In genomic region chr7:116499168-116500070, GRCh38 we compare ENCODE assay signal across 9 cellular contexts. TPM values are rescaled to one million over a fixed set of nuclear protein-coding genes. Genes with fewer than 3 reads are reported as not detected.
DNase-seq lines count a peak whose midpoint lies in the region; ATAC-seq, FAIRE-seq and TF ChIP-seq lines count a peak whose summit lies in the region.
"Had no signal": no experiment of that assay in that cellular context is flagged by ENCODE, and none has a peak within 500 bp of the region (broad histone marks: within the 10 kb centered on the region; RNA-seq: fewer than 3 reads in every experiment).

Gene CAV2, plus strand, starts transcription at chr7:116499738. Its CDS starts 44 bp downstream, at chr7:116499782.

- peak within 1 kb of the TSS; percentile 79 for H3K4me2 ChIP-seq in HepG2 (ENCODE audit: low read depth, low read length)

- no peak for TF ChIP-seq RAD21 in HepG2 (CRISPR knock-in tag; IDR thresholded peaks at IDR 0.05)

- in situ Hi-C loops in HepG2 (cut with HindIII; ENCODE audit: extremely low pct_ligation_motif_present, low pct_unique_long_range_greater_than_20kb): no loop called here

- 20% methylated on average over 7 of the region's 85 CpGs for WGBS in HepG2 (ENCODE audit: low lambda C conversion rate)

- H3K4me1 ChIP-seq in duodenal mucosa (ENCODE audit: control insufficient read depth in 1 of 2, insufficient read depth in 2 of 2, low read length in 2 of 2) (peaks cover 26 to 32% of the 10 kb centered on the region in 2 donors), HepG2 (ENCODE audit: insufficient read depth, low read length) (peaks cover 10% of the 10 kb centered on the region; the same call in 1 of the 2 replicates)

- peak within 1 kb of the TSS; percentile 77 to 80 for H3K4me3 ChIP-seq in duodenal mucosa (ENCODE audit: low read depth in 1 of 2, low read length in 2 of 2)
- H3K4me3 ChIP-seq in HepG2 (replicated peaks in 1 of 3; ENCODE audit: insufficient read depth in 1 of 3, low read depth in 2 of 3, low read length in 3 of 3): peak within 1 kb of the TSS; percentile 40 to 73 (median 42)

- no peaks in the 10 kb centered on the region for H3K36me3 ChIP-seq in duodenal mucosa (ENCODE audit: control insufficient read depth in 1 of 2, insufficient read depth in 2 of 2, low read length in 2 of 2)
- H3K36me3 ChIP-seq in HepG2 (replicated peaks in 1 of 2; ENCODE audit: control insufficient read depth in 1 of 2, insufficient read depth in 2 of 2, low read length in 2 of 2): no peaks in the 10 kb centered on the region

- TF ChIP-seq CTCF in HepG2 (CRISPR knock-in tag; IDR thresholded peaks at IDR 0.05): no peak

- H3K27ac ChIP-seq in duodenal mucosa (ENCODE audit: low read depth, low read length) (peak within 1 kb of the TSS; percentile 81), HepG2 (ENCODE audit: extremely low read length, insufficient read depth, low read length) (no peak within 1 kb of the TSS)

- POLR2A ChIA-PET in T-cell (lab: Charles Lee) (no interaction called here), HepG2 (lab: Yijun Ruan, JAX) (no interaction called here)

- H3K27me3 ChIP-seq in duodenal mucosa (ENCODE audit: control insufficient read depth in 1 of 2, insufficient read depth in 2 of 2, low read length in 2 of 2) (peaks cover 8 to 10% of the 10 kb centered on the region in 2 donors), HepG2 (ENCODE audit: control insufficient read depth in 1 of 2, insufficient read depth in 2 of 2, low read length in 2 of 2) (peaks cover 2 to 23% of the 10 kb centered on the region in 2 experiments)

- H3K27me3 Mint-ChIP-seq in T-cell: peaks cover 47 to 57% of the 10 kb centered on the region in 2 donors
- H3K27me3 Mint-ChIP-seq in stimulated activated naive CD8-positive, alpha-beta T cell treated with anti-CD3 and anti-CD28 coated beads, Interleukin-15, amount 100 ng/mL, for 72 hours: peaks cover 68% of the 10 kb centered on the region

- FAIRE-seq in HepG2 (lab: Jason Lieb, UNC): no peak
- FAIRE-seq: A204.1 had no signal

- peak within 1 kb of the TSS in 1 of 2 donors; percentile 24 for H3K27ac Mint-ChIP-seq in T-cell
- H3K27ac Mint-ChIP-seq in stimulated activated naive CD8-positive, alpha-beta T cell treated with anti-CD3 and anti-CD28 coated beads, Interleukin-15, amount 100 ng/mL, for 72 hours: no peak within 1 kb of the TSS

- no peaks in the 10 kb centered on the region for H4K20me1 ChIP-seq in HepG2 (ENCODE audit: insufficient read depth, low read length)

- H3K79me2 ChIP-seq in HepG2 (ENCODE audit: insufficient read depth, low read length): no peaks in the 10 kb centered on the region

- H3K4me1 Mint-ChIP-seq in T-cell: peaks cover 9 to 11% (median 10%) of the 10 kb centered on the region in 3 donors
- H3K4me1 Mint-ChIP-seq in stimulated activated naive CD8-positive, alpha-beta T cell treated with anti-CD3 and anti-CD28 coated beads, Interleukin-15, amount 100 ng/mL, for 72 hours: peaks cover 21% of the 10 kb centered on the region

- CTCF ChIA-PET in T-cell (lab: Charles Lee): no interaction called here
- CTCF ChIA-PET in HepG2 (lab: Yijun Ruan, JAX; ENCODE audit: low intra/inter-chr PET ratio, low total read pairs): no interaction called here

- no peaks in the 10 kb centered on the region for H3K36me3 Mint-ChIP-seq in T-cell

- no TSS peak for BruUV-seq in HepG2 (replicated peaks; lab: Mats Ljungman, UMichigan)

- intact Hi-C loops in HepG2 (cut with micrococcal nuclease; ENCODE audit: unreplicated experiment): no loop called here

- TF ChIP-seq POLR2A in HepG2 (IDR thresholded peaks at IDR 0.05; ENCODE audit: insufficient read depth in 1 of 2, low read depth in 2 of 2, low read length in 2 of 2): no peak

- DNase-seq in DMS79 treated with DMSO at 0.1 percent for 48 hours (lab: John Stamatoyannopoulos, UW): peak; percentile 14
- DNase-seq in DMS79 (lab: John Stamatoyannopoulos, UW): no peak
- peak in 4 of 34 experiments; percentile 1 to 5 (median 2) for DNase-seq in T-cell
- DNase-seq in HepG2 (ENCODE audit: low spot score): no peak
- DNase-seq in stimulated activated naive CD8-positive, alpha-beta T cell treated with anti-CD3 and anti-CD28 coated beads, Interleukin-15, amount 100 ng/mL, for 72 hours: peak; percentile 12 to 19
- no peak for DNase-seq in NOMO-1 (lab: John Stamatoyannopoulos, UW; ENCODE audit: unreplicated experiment in 2 of 2)

- ATAC-seq in HG02870 (IDR thresholded peaks at IDR 0.05; ENCODE audit: unreplicated experiment) (peak; percentile 31), T-cell (replicated peaks in 1 of 4) (peak; percentile 51 to 65 (median 58)), HepG2 (peak; percentile 92)
- peak; percentile 63 for ATAC-seq in stimulated activated naive CD8-positive, alpha-beta T cell treated with anti-CD3 and anti-CD28 coated beads, Interleukin-15, amount 100 ng/mL, for 72 hours

- H3K9me3 Mint-ChIP-seq in T-cell: peaks cover 0 to 3% (median 0%) of the 10 kb centered on the region in 3 donors
- no peaks in the 10 kb centered on the region for H3K9me3 Mint-ChIP-seq in stimulated activated naive CD8-positive, alpha-beta T cell treated with anti-CD3 and anti-CD28 coated beads, Interleukin-15, amount 100 ng/mL, for 72 hours

- H3K4me3 Mint-ChIP-seq in T-cell: peak within 1 kb of the TSS; percentile 66 to 82 (median 67)
- peak within 1 kb of the TSS; percentile 54 to 65 for H3K4me3 Mint-ChIP-seq in stimulated activated naive CD8-positive, alpha-beta T cell treated with anti-CD3 and anti-CD28 coated beads, Interleukin-15, amount 100 ng/mL, for 72 hours

- no peak within 1 kb of the TSS for H2AFZ ChIP-seq in HepG2 (ENCODE audit: low read length)

- no peaks in the 10 kb centered on the region for H3K9me3 ChIP-seq in duodenal mucosa (ENCODE audit: control insufficient read depth in 1 of 2, low read length in 2 of 2)
- no peaks in the 10 kb centered on the region for H3K9me3 ChIP-seq in HepG2 (ENCODE audit: low read length)

- TF ChIP-seq EP300 in HepG2 (IDR thresholded peaks at IDR 0.05; ENCODE audit: low read depth in 2 of 2, low read length in 2 of 2) (no peak), HepG2 (CRISPR knock-in tag; IDR thresholded peaks at IDR 0.05; ENCODE audit: borderline replicate concordance) (no peak)

- H3K9ac ChIP-seq in duodenal mucosa (ENCODE audit: low read depth in 1 of 2, low read length in 2 of 2): peak within 1 kb of the TSS; percentile 79 to 80
- H3K9ac ChIP-seq in HepG2 (ENCODE audit: insufficient read depth, low read depth, low read length): no peak within 1 kb of the TSS

TF ChIP-seq in HepG2, 621 proteins besides CTCF, POLR2A, EP300 and RAD21 (continues in another document):
- TF ChIP-seq TBX2 (CRISPR knock-in tag; IDR thresholded peaks at IDR 0.05; ENCODE audit: borderline replicate concordance) (0 out of 2 replicates have a peak, but pooled peaks have one; percentile 29), ZMYM3 (CRISPR knock-in tag; IDR thresholded peaks at IDR 0.05) (no peak), ZNF687 (CRISPR knock-in tag; IDR thresholded peaks at IDR 0.05) (peak; percentile 49)

RNA-seq across cellular contexts. Expression of gene CAV2, which starts in this region (rescaled TPM):
- total RNA-seq in T-cell (under 1 TPM in 3 of 5 donors, not detected in 2; 0.49 to 0.89 (median 0.55) TPM), HepG2 (2016; rRNA removed; fragmentation: Illumina TruSeq; extraction: Trizol) (0.09 and 0.24 TPM in 2 replicates)
- total RNA-seq in HepG2 (2016; cell fraction: cytosol; rRNA removed; fragmentation: Illumina TruSeq; extraction: Trizol; ENCODE audit: low read depth): not detected in 2 replicates
- total RNA-seq in HepG2 (2016; cell fraction: insoluble cytoplasmic fraction; rRNA removed; fragmentation: Illumina TruSeq; extraction: Trizol): 0.17 and 0.24 TPM in 2 replicates
- 0.21 and 0.25 TPM in 2 replicates for total RNA-seq in HepG2 (2016; cell fraction: membrane; rRNA removed; fragmentation: Illumina TruSeq; extraction: Trizol)
- not detected in 2 replicates for total RNA-seq in HepG2 (2016; cell fraction: nucleus; rRNA removed; fragmentation: Illumina TruSeq; extraction: Trizol)
- polyA plus RNA-seq in HepG2 (2011; rRNA removed): 0.18 and 0.42 TPM in 2 replicates
- polyA plus RNA-seq in HepG2 (2011; cell fraction: cytosol; rRNA removed): 0.13 and 0.26 TPM in 2 replicates
- polyA plus RNA-seq in HepG2 (2011; cell fraction: nucleus; rRNA removed): 0.05 TPM in 1 of 2 replicates, not detected in the other
- polyA plus RNA-seq in HepG2 (2012): 0.20 TPM in 1 of 2 replicates, not detected in the other
- polyA plus RNA-seq in HepG2 (2016; cell fraction: cytosol; fragmentation: Illumina TruSeq; extraction: Trizol; ENCODE audit: low read depth): 0.09 and 0.12 TPM in 2 replicates
- polyA plus RNA-seq in HepG2 (2016; cell fraction: insoluble cytoplasmic fraction; fragmentation: Illumina TruSeq; extraction: Trizol; ENCODE audit: low read depth): not detected in 2 replicates
- 0.28 and 0.46 TPM in 2 replicates for polyA plus RNA-seq in HepG2 (2016; cell fraction: membrane; fragmentation: Illumina TruSeq; extraction: Trizol; ENCODE audit: low read depth)
- not detected in 2 replicates for polyA plus RNA-seq in HepG2 (2016; cell fraction: nucleus; fragmentation: Illumina TruSeq; extraction: Trizol; ENCODE audit: insufficient read depth, low read depth)
- 0.04 and 22.5 TPM in 2 replicates for polyA minus RNA-seq in HepG2 (2011; rRNA and poly(A)+ RNA removed; ENCODE audit: low replicate concordance)
- 0.18 TPM in 1 of 2 replicates, not detected in the other for polyA minus RNA-seq in HepG2 (2011; cell fraction: cytosol; rRNA and poly(A)+ RNA removed)
- polyA minus RNA-seq in HepG2 (2011; cell fraction: nucleus; rRNA and poly(A)+ RNA removed): not detected in 2 replicates

Comparison
In these comparisons a context has a peak if more than half of its experiments do, and no peak if none do; other contexts are left out.
1. DNase-seq: peak in DMS79 treated with DMSO at 0.1 percent for 48 hours (single experiment) and stimulated activated naive CD8-positive, alpha-beta T cell treated with anti-CD3 and anti-CD28 coated beads, Interleukin-15, amount 100 ng/mL, for 72 hours (2 of 2); none in DMS79 (single experiment), HepG2 (single experiment) and NOMO-1 (0 of 2).
2. Peak in ATAC-seq in T-cell; RNA of the gene not detected or under 1 TPM.
3. ATAC-seq: peak in every context shown above with its lines; median percentile 92 in HepG2; 63 in stimulated activated naive CD8-positive, alpha-beta T cell treated with anti-CD3 and anti-CD28 coated beads, Interleukin-15, amount 100 ng/mL, for 72 hours; 58 in T-cell; 31 in HG02870.